In the genomic region with DNA sequence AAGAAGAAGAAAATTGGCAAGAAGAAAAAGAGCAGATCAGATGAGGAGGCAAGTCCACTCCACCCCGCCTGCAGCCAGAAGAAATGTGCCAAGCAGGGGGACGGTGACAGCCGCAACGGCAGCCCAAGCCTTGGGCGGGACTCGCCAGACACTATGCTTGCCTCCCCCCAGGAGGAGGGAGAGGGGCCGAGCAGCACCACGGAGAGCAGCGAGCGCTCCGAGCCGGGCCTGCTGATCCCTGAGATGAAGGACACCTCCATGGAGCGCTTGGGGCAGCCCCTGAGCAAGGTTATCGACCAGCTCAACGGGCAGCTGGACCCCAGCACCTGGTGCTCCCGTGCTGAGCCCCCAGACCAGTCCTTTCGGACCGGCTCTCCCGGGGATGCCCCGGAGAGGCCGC, we compare ENCODE assay signal across 23 cellular contexts. TPM values are rescaled to one million over a fixed set of nuclear protein-coding genes. Genes with fewer than 3 reads are reported as not detected.
"Had no signal": no experiment of that assay in that cellular context is flagged by ENCODE, and none has a peak within 500 bp of the region (broad histone marks: within the 10 kb centered on the region; RNA-seq: fewer than 3 reads in every experiment).

No MANE protein-coding gene starts in this region.

- H3K9me3 ChIP-seq: tibial nerve had no signal

- H2AFZ ChIP-seq: neural progenitor cell, parathyroid adenoma had no signal

- H3K4me1 ChIP-seq: neural progenitor cell, parathyroid adenoma had no signal

- FAIRE-seq: colon, endometrium had no signal

- H3K4me2 ChIP-seq: neural progenitor cell had no signal

- H3K79me2 ChIP-seq: parathyroid adenoma had no signal

- H3K27ac ChIP-seq: cardiac muscle cell, neural progenitor cell, parathyroid adenoma, skin epidermis had no signal

- H3K9ac ChIP-seq: neural progenitor cell, parathyroid adenoma had no signal

- H3K36me3 ChIP-seq: neural progenitor cell had no signal

- ATAC-seq: activated T-helper 17 cell treated with anti-CD3 and anti-CD28 coated beads, Interleukin-2, amount 50 U/mL, for 72 hours; esophagus mucosa had no signal

- H3K27me3 ChIP-seq: cardiac muscle cell, neural progenitor cell, tibial nerve had no signal

- DNase-seq: activated CD4-positive, alpha-beta T cell treated with anti-CD3 and anti-CD28 coated beads, Interleukin-2, amount 50 U/mL, for 4 hours; activated CD4-positive, CD25-positive, alpha-beta regulatory T cell treated with anti-CD3 and anti-CD28 coated beads, Interleukin-2, amount 50 U/mL, for 72 hours; activated naive CD4-positive, alpha-beta T cell treated with Interleukin-2 at 50 U/mL for 16 hours; activated T-cell treated with anti-CD3 and anti-CD28 coated beads for 4 hours; hypothalamus; midbrain; retina; stimulated activated CD4-positive, alpha-beta T cell treated with anti-CD3 and anti-CD28 coated beads, Interleukin-15, amount 100 ng/mL, for 24 hours; stimulated activated CD4-positive, alpha-beta T cell treated with anti-CD3 and anti-CD28 coated beads, Interleukin-4, amount 100 ng/mL, for 1 hour; stimulated activated naive CD4-positive, alpha-beta T cell; substantia nigra; T-helper 9 cell had no signal

- H3K4me3 ChIP-seq: cardiac muscle cell, lung, neural progenitor cell, skin epidermis, tibial nerve had no signal

RNA-seq across cellular contexts. Expression of a gene that starts 15.3 kb away (rescaled TPM):
- total RNA-seq: activated T-helper 17 cell treated with anti-CD3 and anti-CD28 coated beads, Interleukin-2, amount 50 U/mL, for 72 hours; esophagus mucosa; lung; myocyte; tibial nerve had no signal
- polyA plus RNA-seq: cardiac muscle cell, lung had no signal

RNA-seq across cellular contexts. Expression of a gene that starts 31.6 kb away (rescaled TPM):
- total RNA-seq: activated T-helper 17 cell treated with anti-CD3 and anti-CD28 coated beads, Interleukin-2, amount 50 U/mL, for 72 hours had no signal
